ENCODE assay signal across 8 cellular contexts in the genomic region with DNA sequence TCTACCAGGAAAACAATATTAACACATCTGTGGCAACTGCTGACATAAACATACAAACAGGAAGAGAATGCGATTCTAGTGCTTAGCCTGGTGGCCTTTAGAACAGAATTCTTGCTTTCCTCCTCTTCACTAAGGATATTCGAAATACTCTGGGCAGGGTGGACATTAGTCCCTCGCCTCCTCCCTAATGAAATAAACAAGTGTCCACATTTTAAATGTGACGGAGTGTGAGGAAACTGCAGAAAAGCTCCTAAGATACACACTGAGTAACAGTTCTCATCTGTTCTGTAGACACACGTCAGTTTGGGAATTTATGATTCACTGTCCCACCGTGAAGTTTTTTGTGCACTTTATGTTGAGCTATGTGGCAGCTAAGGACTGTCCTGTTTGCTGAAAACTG. TPM values are rescaled to one million over a fixed set of nuclear protein-coding genes. Genes with fewer than 3 reads are reported as not detected.
DNase-seq lines count a peak whose midpoint lies in the region; ATAC-seq and TF ChIP-seq lines count a peak whose summit lies in the region.

No MANE protein-coding gene starts in this region.

- no peaks in the 10 kb centered on the region for H3K27me3 ChIP-seq in tibial nerve

- H3K27ac ChIP-seq in tibial nerve: peak overlapping the region; percentile 91 to 97 (median 96)

- peak; percentile 22 for ATAC-seq in GM18870 (IDR thresholded peaks at IDR 0.05; ENCODE audit: unreplicated experiment)
- peak; percentile 22 for ATAC-seq in HG03159 (IDR thresholded peaks at IDR 0.05; ENCODE audit: unreplicated experiment)
- no peak for ATAC-seq in GM18861 (IDR thresholded peaks at IDR 0.05; ENCODE audit: unreplicated experiment)

- TF ChIP-seq EP300 in tibial nerve (IDR thresholded peaks at IDR 0.05): no peak

- peaks cover 0 to 57% (median 17%) of the 10 kb centered on the region in 4 donors for H3K4me1 ChIP-seq in tibial nerve

- H3K4me3 ChIP-seq in cardiac fibroblast (replicated peaks in 1 of 2; ENCODE audit: low read depth in 2 of 2, low read length in 2 of 2) (peak overlapping the region; percentile 68 to 81), lower leg skin (ENCODE audit: low read depth, poor library complexity, severe bottlenecking) (peak overlapping the region; percentile 59), tibial nerve (peak overlapping the region; percentile 56 to 86 (median 67))

- DNase-seq in cardiac fibroblast (ENCODE audit: low read depth in 2 of 2) (peak in 1 of 2 donors; percentile 70), lower leg skin (ENCODE audit: low spot score in 2 of 2) (no peak), tibial nerve (ENCODE audit: low spot score in 2 of 2) (no peak), mucosa of gallbladder (ENCODE audit: low spot score) (no peak)
- no peak for DNase-seq in stimulated activated CD4-positive, alpha-beta T cell treated with anti-CD3 and anti-CD28 coated beads, Interleukin-4, amount 100 ng/mL, for 4 hours

- intact Hi-C loops in lower leg skin (cut with DNase I; ENCODE audit: low total_unique reads): no loop called here

- TF ChIP-seq CTCF in cardiac fibroblast (IDR thresholded peaks at IDR 0.05; ENCODE audit: low read depth, low read length): no peak
- TF ChIP-seq CTCF in lower leg skin (IDR thresholded peaks at IDR 0.05): no peak
- TF ChIP-seq CTCF in tibial nerve (IDR thresholded peaks at IDR 0.05): no peak

- no peaks in the 10 kb centered on the region for H3K9me3 ChIP-seq in tibial nerve

- no peaks in the 10 kb centered on the region for H3K36me3 ChIP-seq in tibial nerve

- 4 to 6% methylated on average over 6 of the region's 6 CpGs for WGBS in lower leg skin, 2 donors
- WGBS in tibial nerve, 2 donors: 1 to 6% methylated on average over 6 of the region's 6 CpGs

- TF ChIP-seq POLR2A in lower leg skin (IDR thresholded peaks at IDR 0.05) (no peak), tibial nerve (IDR thresholded peaks at IDR 0.05) (no peak)

RNA-seq across cellular contexts. Expression of gene STARD13, which starts 0.6 kb away (rescaled TPM):
- total RNA-seq in lower leg skin (10 to 100 TPM; 15.7 to 22.5 (median 19.6) TPM), tibial nerve (100 to 1,000 TPM in 1 of 4 donors, 10 to 100 TPM in 3; 52.7 to 125 (median 80.0) TPM), mucosa of gallbladder (36.1 TPM)
